ENCODE assay signal across 16 cellular contexts in the genomic region with DNA sequence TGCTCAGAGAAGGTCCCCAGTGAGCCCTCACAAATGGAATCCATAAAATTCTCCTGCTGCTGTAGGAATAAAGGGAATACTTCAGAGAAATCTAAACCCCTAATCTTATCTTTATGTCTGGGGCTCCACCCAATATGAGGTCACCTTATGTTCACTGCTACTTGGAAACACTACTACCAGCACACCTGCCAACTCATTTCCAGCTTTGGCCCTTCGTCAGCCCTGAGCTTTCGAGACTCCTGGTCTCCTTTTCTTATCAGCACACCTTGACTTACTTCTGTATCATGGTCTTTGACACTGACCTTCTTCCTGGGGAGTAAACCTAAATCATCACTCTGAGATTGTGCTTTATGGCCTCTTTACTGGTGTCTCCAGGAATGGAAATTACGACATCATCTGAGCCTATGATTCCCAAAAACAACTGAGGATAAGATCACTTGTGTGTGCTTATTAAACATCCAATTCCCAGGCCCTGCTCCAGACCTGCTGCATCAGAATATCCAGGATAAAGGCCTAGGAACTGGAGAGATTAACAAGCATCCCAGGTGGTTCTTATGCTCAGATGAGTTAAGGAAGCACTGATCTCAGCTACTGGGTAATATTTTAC.
"Had no signal": no experiment of that assay in that cellular context is flagged by ENCODE, and none has a peak within 500 bp of the region (broad histone marks: within the 10 kb centered on the region; RNA-seq: fewer than 3 reads in every experiment).

No MANE protein-coding gene starts in this region.

- H3K27ac Mint-ChIP-seq: activated naive CD4-positive, alpha-beta T cell treated with anti-CD3 and anti-CD28 coated beads, Interleukin-2, amount 10 ng/mL, durations not matched to agents 7 days and 5 days; stimulated activated naive B cell treated with anti-CD40 and anti-IgM and Interleukin-4, amounts not matched to agents 10 μg/mL and 1 μg/mL and 100 μg/mL, for 72 hours had no signal

- H3K9me3 Mint-ChIP-seq: activated naive CD4-positive, alpha-beta T cell treated with anti-CD3 and anti-CD28 coated beads, Interleukin-2, amount 10 ng/mL, durations not matched to agents 7 days and 5 days; naive thymus-derived CD8-positive, alpha-beta T cell; stimulated activated naive B cell treated with anti-CD40 and anti-IgM and Interleukin-4, amounts not matched to agents 10 μg/mL and 1 μg/mL and 100 μg/mL, for 72 hours had no signal

- H3K36me3 ChIP-seq: adrenal gland, neutrophil, right atrium auricular region, upper lobe of left lung had no signal

- ATAC-seq: naive thymus-derived CD8-positive, alpha-beta T cell; stimulated activated naive B cell treated with anti-CD40 and anti-IgM and Interleukin-4, amounts not matched to agents 10 μg/mL and 1 μg/mL and 100 μg/mL, for 72 hours had no signal

- H3K27ac ChIP-seq: adrenal gland, coronary artery, neutrophil, right atrium auricular region, upper lobe of left lung had no signal

- H3K27me3 Mint-ChIP-seq: activated naive CD4-positive, alpha-beta T cell treated with anti-CD3 and anti-CD28 coated beads, Interleukin-2, amount 10 ng/mL, durations not matched to agents 7 days and 5 days; naive thymus-derived CD8-positive, alpha-beta T cell; stimulated activated naive B cell treated with anti-CD40 and anti-IgM and Interleukin-4, amounts not matched to agents 10 μg/mL and 1 μg/mL and 100 μg/mL, for 72 hours had no signal

- H3K36me3 Mint-ChIP-seq: activated naive CD4-positive, alpha-beta T cell treated with anti-CD3 and anti-CD28 coated beads, Interleukin-2, amount 10 ng/mL, durations not matched to agents 7 days and 5 days; naive thymus-derived CD8-positive, alpha-beta T cell; stimulated activated naive B cell treated with anti-CD40 and anti-IgM and Interleukin-4, amounts not matched to agents 10 μg/mL and 1 μg/mL and 100 μg/mL, for 72 hours had no signal

- H3K4me3 ChIP-seq: adrenal gland, coronary artery, lung, right atrium auricular region, smooth muscle cell, upper lobe of left lung had no signal

- H3K4me1 Mint-ChIP-seq: activated naive CD4-positive, alpha-beta T cell treated with anti-CD3 and anti-CD28 coated beads, Interleukin-2, amount 10 ng/mL, durations not matched to agents 7 days and 5 days; stimulated activated naive B cell treated with anti-CD40 and anti-IgM and Interleukin-4, amounts not matched to agents 10 μg/mL and 1 μg/mL and 100 μg/mL, for 72 hours had no signal

- H3K4me2 ChIP-seq: smooth muscle cell had no signal

- H3K9me3 ChIP-seq: adrenal gland, neutrophil, right atrium auricular region, upper lobe of left lung had no signal

- H3K4me1 ChIP-seq: adrenal gland, right atrium auricular region, upper lobe of left lung had no signal

- H3K27me3 ChIP-seq: adrenal gland, neutrophil, right atrium auricular region, upper lobe of left lung had no signal

- H3K4me3 Mint-ChIP-seq: activated naive CD4-positive, alpha-beta T cell treated with anti-CD3 and anti-CD28 coated beads, Interleukin-2, amount 10 ng/mL, durations not matched to agents 7 days and 5 days; naive thymus-derived CD8-positive, alpha-beta T cell; stimulated activated naive B cell treated with anti-CD40 and anti-IgM and Interleukin-4, amounts not matched to agents 10 μg/mL and 1 μg/mL and 100 μg/mL, for 72 hours had no signal

- DNase-seq: activated CD4-positive, alpha-beta T cell treated with anti-CD3 and anti-CD28 coated beads for 1 hour; activated CD4-positive, alpha-beta T cell treated with anti-CD3 and anti-CD28 coated beads, Interleukin-2, amount 50 U/mL, for 48 hours; activated naive CD4-positive, alpha-beta T cell treated with anti-CD3 and anti-CD28 coated beads, Interleukin-2, amount 10 ng/mL, durations not matched to agents 7 days and 5 days; adrenal gland; caudate nucleus; effector memory CD4-positive, alpha-beta T cell; hypothalamus; left cardiac atrium; naive thymus-derived CD8-positive, alpha-beta T cell; stimulated activated naive B cell treated with anti-CD40 and anti-IgM and Interleukin-4, amounts not matched to agents 10 μg/mL and 1 μg/mL and 100 μg/mL, for 72 hours; upper lobe of left lung had no signal
